Comparison of ENCODE assay signal across 1 cellular context in the genomic region with DNA sequence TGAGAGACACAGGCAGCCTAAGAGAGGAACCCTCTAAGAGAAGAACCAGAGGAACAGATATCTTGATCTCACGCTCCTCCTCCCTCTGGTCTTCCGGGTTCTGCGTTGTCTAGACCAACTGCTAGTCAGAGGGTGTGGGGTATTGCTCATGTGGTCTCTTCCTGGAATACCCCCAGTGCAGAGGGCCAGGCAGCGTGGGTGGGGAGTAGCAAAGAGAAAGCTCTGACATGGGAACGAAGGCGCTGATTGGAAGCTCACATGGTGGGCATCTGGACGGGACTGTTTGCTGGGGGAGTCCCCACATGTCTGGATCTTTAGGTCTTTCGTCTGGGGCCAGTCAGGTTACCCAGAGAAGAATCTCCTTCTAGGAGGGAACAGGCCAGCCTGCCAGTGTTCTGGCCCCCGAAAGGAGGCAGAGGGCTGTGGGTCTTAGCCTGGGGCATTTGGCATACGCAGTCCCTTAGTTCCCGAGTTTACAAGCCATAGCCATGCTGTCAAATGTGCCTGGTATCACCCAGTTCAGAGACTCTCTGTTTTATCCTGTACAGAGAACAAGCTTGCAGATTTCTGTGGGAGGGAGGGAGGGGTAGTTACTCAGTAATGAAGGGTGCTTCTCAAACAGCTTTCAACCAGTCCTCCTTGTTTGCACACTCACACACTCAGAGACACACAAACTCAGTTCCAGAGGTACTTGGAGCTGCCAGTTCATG.
TF ChIP-seq lines count a peak whose summit lies in the region.

No MANE protein-coding gene starts in this region.

TF ChIP-seq in HepG2, 621 proteins besides CTCF, POLR2A, EP300 and RAD21 (continued from another document):
- TF ChIP-seq RXRB (CRISPR knock-in tag; IDR thresholded peaks at IDR 0.05; ENCODE audit: borderline replicate concordance), result peak; percentile 24; the same call in 1 of the 2 replicates
- no peak for TF ChIP-seq THAP11 (CRISPR knock-in tag; IDR thresholded peaks at IDR 0.05)
- no peak for TF ChIP-seq ZNF782 (CRISPR knock-in tag; IDR thresholded peaks at IDR 0.05; ENCODE audit: borderline replicate concordance)
- no peak for TF ChIP-seq EEA1 (CRISPR knock-in tag; IDR thresholded peaks at IDR 0.05; ENCODE audit: borderline replicate concordance)
- 0 out of 2 replicates have a peak, but pooled peaks have one; percentile 14 for TF ChIP-seq ZNF350 (CRISPR knock-in tag; IDR thresholded peaks at IDR 0.05; ENCODE audit: borderline replicate concordance, low read depth)
- no peak for TF ChIP-seq CHD4 (IDR thresholded peaks at IDR 0.05; ENCODE audit: borderline replicate concordance, low read length)
- TF ChIP-seq, protein P1, sequence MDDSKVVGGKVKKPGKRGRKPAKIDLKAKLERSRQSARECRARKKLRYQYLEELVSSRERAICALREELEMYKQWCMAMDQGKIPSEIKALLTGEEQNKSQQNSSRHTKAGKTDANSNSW (CRISPR knock-in tag; IDR thresholded peaks at IDR 0.05; ENCODE audit: borderline replicate concordance), result no peak
- TF ChIP-seq ZFP41 (CRISPR knock-in tag; IDR thresholded peaks at IDR 0.05; ENCODE audit: borderline replicate concordance), result no peak
- no peak for TF ChIP-seq NONO (IDR thresholded peaks at IDR 0.05)
- no peak for TF ChIP-seq NONO (CRISPR knock-in tag; conservative IDR thresholded peaks at IDR 0.05)
- TF ChIP-seq SP4 (CRISPR knock-in tag; IDR thresholded peaks at IDR 0.05), result no peak
- no peak for TF ChIP-seq ZNF841 (CRISPR knock-in tag; IDR thresholded peaks at IDR 0.05; ENCODE audit: borderline replicate concordance)
- no peak for TF ChIP-seq ZNF816 (CRISPR knock-in tag; IDR thresholded peaks at IDR 0.05; ENCODE audit: borderline replicate concordance)
- TF ChIP-seq, protein P2, sequence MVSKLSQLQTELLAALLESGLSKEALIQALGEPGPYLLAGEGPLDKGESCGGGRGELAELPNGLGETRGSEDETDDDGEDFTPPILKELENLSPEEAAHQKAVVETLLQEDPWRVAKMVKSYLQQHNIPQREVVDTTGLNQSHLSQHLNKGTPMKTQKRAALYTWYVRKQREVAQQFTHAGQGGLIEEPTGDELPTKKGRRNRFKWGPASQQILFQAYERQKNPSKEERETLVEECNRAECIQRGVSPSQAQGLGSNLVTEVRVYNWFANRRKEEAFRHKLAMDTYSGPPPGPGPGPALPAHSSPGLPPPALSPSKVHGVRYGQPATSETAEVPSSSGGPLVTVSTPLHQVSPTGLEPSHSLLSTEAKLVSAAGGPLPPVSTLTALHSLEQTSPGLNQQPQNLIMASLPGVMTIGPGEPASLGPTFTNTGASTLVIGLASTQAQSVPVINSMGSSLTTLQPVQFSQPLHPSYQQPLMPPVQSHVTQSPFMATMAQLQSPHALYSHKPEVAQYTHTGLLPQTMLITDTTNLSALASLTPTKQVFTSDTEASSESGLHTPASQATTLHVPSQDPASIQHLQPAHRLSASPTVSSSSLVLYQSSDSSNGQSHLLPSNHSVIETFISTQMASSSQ (IDR thresholded peaks at IDR 0.05; ENCODE audit: low read depth), result 0 out of 2 replicates have a peak, but pooled peaks have one; percentile 25
- TF ChIP-seq, protein P2 (CRISPR knock-in tag; IDR thresholded peaks at IDR 0.05; ENCODE audit: borderline replicate concordance), result peak; percentile 47; the same call in 1 of the 2 replicates
- no peak for TF ChIP-seq ZNF629 (CRISPR knock-in tag; conservative IDR thresholded peaks at IDR 0.05)
- TF ChIP-seq ZSCAN21 (CRISPR knock-in tag; IDR thresholded peaks at IDR 0.05; ENCODE audit: borderline replicate concordance), result peak; percentile 97
- TF ChIP-seq MIER2 (CRISPR knock-in tag; IDR thresholded peaks at IDR 0.05), result no peak
- TF ChIP-seq, protein P3, sequence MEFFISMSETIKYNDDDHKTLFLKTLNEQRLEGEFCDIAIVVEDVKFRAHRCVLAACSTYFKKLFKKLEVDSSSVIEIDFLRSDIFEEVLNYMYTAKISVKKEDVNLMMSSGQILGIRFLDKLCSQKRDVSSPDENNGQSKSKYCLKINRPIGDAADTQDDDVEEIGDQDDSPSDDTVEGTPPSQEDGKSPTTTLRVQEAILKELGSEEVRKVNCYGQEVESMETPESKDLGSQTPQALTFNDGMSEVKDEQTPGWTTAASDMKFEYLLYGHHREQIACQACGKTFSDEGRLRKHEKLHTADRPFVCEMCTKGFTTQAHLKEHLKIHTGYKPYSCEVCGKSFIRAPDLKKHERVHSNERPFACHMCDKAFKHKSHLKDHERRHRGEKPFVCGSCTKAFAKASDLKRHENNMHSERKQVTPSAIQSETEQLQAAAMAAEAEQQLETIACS (CRISPR knock-in tag; IDR thresholded peaks at IDR 0.05), result no peak
- no peak for TF ChIP-seq SRF (IDR thresholded peaks at IDR 0.05; ENCODE audit: low read depth, low read length)
- no peak for TF ChIP-seq CREM (IDR thresholded peaks at IDR 0.05)
- no peak for TF ChIP-seq CREM (CRISPR knock-in tag; IDR thresholded peaks at IDR 0.05)
- no peak for TF ChIP-seq HES4 (CRISPR knock-in tag; IDR thresholded peaks at IDR 0.05; ENCODE audit: borderline replicate concordance)
- no peak for TF ChIP-seq ZNF746 (CRISPR knock-in tag; IDR thresholded peaks at IDR 0.05)
- TF ChIP-seq ZNF547 (CRISPR knock-in tag; IDR thresholded peaks at IDR 0.05), result no peak
- TF ChIP-seq RFX3 (CRISPR knock-in tag; IDR thresholded peaks at IDR 0.05), result no peak
- TF ChIP-seq, protein P4, sequence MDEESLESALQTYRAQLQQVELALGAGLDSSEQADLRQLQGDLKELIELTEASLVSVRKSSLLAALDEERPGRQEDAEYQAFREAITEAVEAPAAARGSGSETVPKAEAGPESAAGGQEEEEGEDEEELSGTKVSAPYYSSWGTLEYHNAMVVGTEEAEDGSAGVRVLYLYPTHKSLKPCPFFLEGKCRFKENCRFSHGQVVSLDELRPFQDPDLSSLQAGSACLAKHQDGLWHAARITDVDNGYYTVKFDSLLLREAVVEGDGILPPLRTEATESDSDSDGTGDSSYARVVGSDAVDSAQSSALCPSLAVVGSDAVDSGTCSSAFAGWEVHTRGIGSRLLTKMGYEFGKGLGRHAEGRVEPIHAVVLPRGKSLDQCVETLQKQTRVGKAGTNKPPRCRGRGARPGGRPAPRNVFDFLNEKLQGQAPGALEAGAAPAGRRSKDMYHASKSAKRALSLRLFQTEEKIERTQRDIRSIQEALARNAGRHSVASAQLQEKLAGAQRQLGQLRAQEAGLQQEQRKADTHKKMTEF (CRISPR knock-in tag; IDR thresholded peaks at IDR 0.05), result no peak
- TF ChIP-seq ZNF737 (CRISPR knock-in tag; IDR thresholded peaks at IDR 0.05; ENCODE audit: borderline replicate concordance), result no peak
- TF ChIP-seq PHF20 (CRISPR knock-in tag; IDR thresholded peaks at IDR 0.05), result no peak
- TF ChIP-seq GATAD1 (CRISPR knock-in tag; IDR thresholded peaks at IDR 0.05), result no peak
- TF ChIP-seq, protein P5, sequence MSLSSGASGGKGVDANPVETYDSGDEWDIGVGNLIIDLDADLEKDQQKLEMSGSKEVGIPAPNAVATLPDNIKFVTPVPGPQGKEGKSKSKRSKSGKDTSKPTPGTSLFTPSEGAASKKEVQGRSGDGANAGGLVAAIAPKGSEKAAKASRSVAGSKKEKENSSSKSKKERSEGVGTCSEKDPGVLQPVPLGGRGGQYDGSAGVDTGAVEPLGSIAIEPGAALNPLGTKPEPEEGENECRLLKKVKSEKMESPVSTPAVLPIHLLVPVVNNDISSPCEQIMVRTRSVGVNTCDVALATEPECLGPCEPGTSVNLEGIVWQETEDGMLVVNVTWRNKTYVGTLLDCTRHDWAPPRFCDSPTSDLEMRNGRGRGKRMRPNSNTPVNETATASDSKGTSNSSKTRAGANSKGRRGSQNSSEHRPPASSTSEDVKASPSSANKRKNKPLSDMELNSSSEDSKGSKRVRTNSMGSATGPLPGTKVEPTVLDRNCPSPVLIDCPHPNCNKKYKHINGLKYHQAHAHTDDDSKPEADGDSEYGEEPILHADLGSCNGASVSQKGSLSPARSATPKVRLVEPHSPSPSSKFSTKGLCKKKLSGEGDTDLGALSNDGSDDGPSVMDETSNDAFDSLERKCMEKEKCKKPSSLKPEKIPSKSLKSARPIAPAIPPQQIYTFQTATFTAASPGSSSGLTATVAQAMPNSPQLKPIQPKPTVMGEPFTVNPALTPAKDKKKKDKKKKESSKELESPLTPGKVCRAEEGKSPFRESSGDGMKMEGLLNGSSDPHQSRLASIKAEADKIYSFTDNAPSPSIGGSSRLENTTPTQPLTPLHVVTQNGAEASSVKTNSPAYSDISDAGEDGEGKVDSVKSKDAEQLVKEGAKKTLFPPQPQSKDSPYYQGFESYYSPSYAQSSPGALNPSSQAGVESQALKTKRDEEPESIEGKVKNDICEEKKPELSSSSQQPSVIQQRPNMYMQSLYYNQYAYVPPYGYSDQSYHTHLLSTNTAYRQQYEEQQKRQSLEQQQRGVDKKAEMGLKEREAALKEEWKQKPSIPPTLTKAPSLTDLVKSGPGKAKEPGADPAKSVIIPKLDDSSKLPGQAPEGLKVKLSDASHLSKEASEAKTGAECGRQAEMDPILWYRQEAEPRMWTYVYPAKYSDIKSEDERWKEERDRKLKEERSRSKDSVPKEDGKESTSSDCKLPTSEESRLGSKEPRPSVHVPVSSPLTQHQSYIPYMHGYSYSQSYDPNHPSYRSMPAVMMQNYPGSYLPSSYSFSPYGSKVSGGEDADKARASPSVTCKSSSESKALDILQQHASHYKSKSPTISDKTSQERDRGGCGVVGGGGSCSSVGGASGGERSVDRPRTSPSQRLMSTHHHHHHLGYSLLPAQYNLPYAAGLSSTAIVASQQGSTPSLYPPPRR (CRISPR knock-in tag; IDR thresholded peaks at IDR 0.05; ENCODE audit: borderline replicate concordance), result no peak
- TF ChIP-seq, protein P6, sequence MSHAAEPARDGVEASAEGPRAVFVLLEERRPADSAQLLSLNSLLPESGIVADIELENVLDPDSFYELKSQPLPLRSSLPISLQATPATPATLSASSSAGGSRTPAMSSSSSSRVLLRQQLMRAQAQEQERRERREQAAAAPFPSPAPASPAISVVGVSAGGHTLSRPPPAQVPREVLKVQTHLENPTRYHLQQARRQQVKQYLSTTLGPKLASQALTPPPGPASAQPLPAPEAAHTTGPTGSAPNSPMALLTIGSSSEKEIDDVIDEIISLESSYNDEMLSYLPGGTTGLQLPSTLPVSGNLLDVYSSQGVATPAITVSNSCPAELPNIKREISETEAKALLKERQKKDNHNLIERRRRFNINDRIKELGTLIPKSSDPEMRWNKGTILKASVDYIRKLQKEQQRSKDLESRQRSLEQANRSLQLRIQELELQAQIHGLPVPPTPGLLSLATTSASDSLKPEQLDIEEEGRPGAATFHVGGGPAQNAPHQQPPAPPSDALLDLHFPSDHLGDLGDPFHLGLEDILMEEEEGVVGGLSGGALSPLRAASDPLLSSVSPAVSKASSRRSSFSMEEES (CRISPR knock-in tag; IDR thresholded peaks at IDR 0.05), result no peak
- peak; percentile 44 for TF ChIP-seq POLR2G (IDR thresholded peaks at IDR 0.05; ENCODE audit: low read depth, low read length)
- TF ChIP-seq ZBTB7B (CRISPR knock-in tag; IDR thresholded peaks at IDR 0.05), result 0 out of 2 replicates have a peak, but pooled peaks have one; percentile 21
- TF ChIP-seq ZNF343 (CRISPR knock-in tag; IDR thresholded peaks at IDR 0.05), result no peak
- TF ChIP-seq TBL1XR1 (IDR thresholded peaks at IDR 0.05; ENCODE audit: borderline replicate concordance, low read length, partially characterized antibody), result no peak
- TF ChIP-seq, protein P7, sequence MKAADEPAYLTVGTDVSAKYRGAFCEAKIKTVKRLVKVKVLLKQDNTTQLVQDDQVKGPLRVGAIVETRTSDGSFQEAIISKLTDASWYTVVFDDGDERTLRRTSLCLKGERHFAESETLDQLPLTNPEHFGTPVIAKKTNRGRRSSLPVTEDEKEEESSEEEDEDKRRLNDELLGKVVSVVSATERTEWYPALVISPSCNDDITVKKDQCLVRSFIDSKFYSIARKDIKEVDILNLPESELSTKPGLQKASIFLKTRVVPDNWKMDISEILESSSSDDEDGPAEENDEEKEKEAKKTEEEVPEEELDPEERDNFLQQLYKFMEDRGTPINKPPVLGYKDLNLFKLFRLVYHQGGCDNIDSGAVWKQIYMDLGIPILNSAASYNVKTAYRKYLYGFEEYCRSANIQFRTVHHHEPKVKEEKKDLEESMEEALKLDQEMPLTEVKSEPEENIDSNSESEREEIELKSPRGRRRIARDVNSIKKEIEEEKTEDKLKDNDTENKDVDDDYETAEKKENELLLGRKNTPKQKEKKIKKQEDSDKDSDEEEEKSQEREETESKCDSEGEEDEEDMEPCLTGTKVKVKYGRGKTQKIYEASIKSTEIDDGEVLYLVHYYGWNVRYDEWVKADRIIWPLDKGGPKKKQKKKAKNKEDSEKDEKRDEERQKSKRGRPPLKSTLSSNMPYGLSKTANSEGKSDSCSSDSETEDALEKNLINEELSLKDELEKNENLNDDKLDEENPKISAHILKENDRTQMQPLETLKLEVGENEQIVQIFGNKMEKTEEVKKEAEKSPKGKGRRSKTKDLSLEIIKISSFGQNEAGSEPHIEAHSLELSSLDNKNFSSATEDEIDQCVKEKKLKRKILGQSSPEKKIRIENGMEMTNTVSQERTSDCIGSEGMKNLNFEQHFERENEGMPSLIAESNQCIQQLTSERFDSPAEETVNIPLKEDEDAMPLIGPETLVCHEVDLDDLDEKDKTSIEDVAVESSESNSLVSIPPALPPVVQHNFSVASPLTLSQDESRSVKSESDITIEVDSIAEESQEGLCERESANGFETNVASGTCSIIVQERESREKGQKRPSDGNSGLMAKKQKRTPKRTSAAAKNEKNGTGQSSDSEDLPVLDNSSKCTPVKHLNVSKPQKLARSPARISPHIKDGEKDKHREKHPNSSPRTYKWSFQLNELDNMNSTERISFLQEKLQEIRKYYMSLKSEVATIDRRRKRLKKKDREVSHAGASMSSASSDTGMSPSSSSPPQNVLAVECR (CRISPR knock-in tag; IDR thresholded peaks at IDR 0.05; ENCODE audit: borderline replicate concordance), result peak; percentile 61; the same call in 1 of the 2 replicates
